34 cellular contexts compared by ENCODE assay signal in the genomic region with DNA sequence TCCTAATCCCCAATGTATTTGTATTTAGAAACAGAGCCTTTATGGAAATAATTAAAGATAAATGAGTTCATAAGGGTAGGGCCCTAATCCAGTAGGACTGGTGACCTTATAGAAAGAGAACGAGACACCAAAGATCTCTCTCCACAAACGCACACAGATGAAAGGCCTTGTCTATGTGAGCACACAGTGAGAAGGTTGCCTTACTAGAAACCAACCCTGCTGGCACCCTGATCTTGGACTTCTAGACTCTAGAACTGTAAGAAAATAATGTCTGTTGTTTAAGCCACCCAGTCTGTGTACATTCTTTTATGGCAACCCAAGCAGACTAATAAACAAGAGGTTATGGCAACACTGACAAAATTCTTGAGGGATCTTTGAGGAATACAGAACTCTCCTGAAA.
"Had no signal": no experiment of that assay in that cellular context is flagged by ENCODE, and none has a peak within 500 bp of the region (broad histone marks: within the 10 kb centered on the region; RNA-seq: fewer than 3 reads in every experiment).

No MANE protein-coding gene starts in this region.

- H3K27ac ChIP-seq: adrenal gland, body of pancreas, brain microvascular endothelial cell, breast epithelium had no signal

- H3K4me3 ChIP-seq: adrenal gland, body of pancreas, breast epithelium had no signal

- H3K9me3 ChIP-seq: adrenal gland, body of pancreas, breast epithelium had no signal

- H3K9me3 Mint-ChIP-seq: activated B cell treated with CpG ODN at 0.5 μM for 24 hours; activated CD4-positive, alpha-beta memory T cell treated with anti-CD3 and anti-CD28 coated beads for 36 hours; activated CD8-positive, alpha-beta T cell treated with anti-CD3 and anti-CD28 coated beads for 36 hours; activated naive CD4-positive, alpha-beta T cell treated with anti-CD3 and anti-CD28 coated beads for 36 hours; activated naive CD4-positive, alpha-beta T cell treated with anti-CD3 and anti-CD28 coated beads, Interleukin-2, amount 50 U/mL, for 72 hours; activated naive CD8-positive, alpha-beta T cell treated with anti-CD3 and anti-CD28 coated beads for 36 hours; activated T-cell treated with anti-CD3 and anti-CD28 coated beads, Interleukin-2, amount 50 U/mL, for 4 hours; activated T-cell treated with anti-CD3 and anti-CD28 coated beads, Interleukin-2, amount 50 U/mL, for 72 hours; activated T-helper 1 cell treated with anti-CD3 and anti-CD28 coated beads, Interleukin-12 subunit alpha, Interleukin-12 subunit beta, Interleukin-2, Interleukin-4 antibody, amounts not matched to agents 30 ng/mL and 10 ng/mL and 1 ng/mL, durations not matched to agents 14 hours and 24 hours and 36 hours; activated T-helper 17 cell treated with anti-CD3 and anti-CD28 coated beads, Interleukin-2, amount 50 U/mL, for 72 hours; T-helper 1 cell treated with Interleukin-12 subunit alpha and Interleukin-12 subunit beta and Interleukin-4 antibody, amounts not matched to agents 30 μg/mL and 1 μg/mL, for 36 hours; T-helper 2 cell treated with Interferon-gamma antibody and Interleukin-4, amounts not matched to agents 5 μg/mL and 100 μg/mL, for 36 hours had no signal

- ATAC-seq: activated CD4-positive, alpha-beta T cell treated with anti-CD3 and anti-CD28 coated beads for 36 hours; activated CD8-positive, alpha-beta T cell treated with anti-CD3 and anti-CD28 coated beads for 36 hours; activated naive CD4-positive, alpha-beta T cell treated with anti-CD3 and anti-CD28 coated beads, Interleukin-2, amount 50 U/mL, for 72 hours; activated T-cell treated with anti-CD3 and anti-CD28 coated beads, Interleukin-2, amount 50 U/mL, for 4 hours; activated T-cell treated with anti-CD3 and anti-CD28 coated beads, Interleukin-2, amount 50 U/mL, for 72 hours; activated T-helper 17 cell treated with anti-CD3 and anti-CD28 coated beads, Interleukin-2, amount 50 U/mL, for 72 hours; body of pancreas had no signal

- H3K4me3 Mint-ChIP-seq: activated B cell treated with CpG ODN at 0.5 μM for 24 hours; activated CD4-positive, alpha-beta memory T cell treated with anti-CD3 and anti-CD28 coated beads for 36 hours; activated CD4-positive, alpha-beta T cell treated with anti-CD3 and anti-CD28 coated beads for 36 hours; activated CD8-positive, alpha-beta T cell treated with anti-CD3 and anti-CD28 coated beads for 36 hours; activated naive CD4-positive, alpha-beta T cell treated with anti-CD3 and anti-CD28 coated beads for 36 hours; activated naive CD8-positive, alpha-beta T cell treated with anti-CD3 and anti-CD28 coated beads for 36 hours; activated T-cell treated with anti-CD3 and anti-CD28 coated beads, Interleukin-2, amount 50 U/mL, for 4 hours; activated T-cell treated with anti-CD3 and anti-CD28 coated beads, Interleukin-2, amount 50 U/mL, for 72 hours; activated T-helper 1 cell treated with anti-CD3 and anti-CD28 coated beads, Interleukin-12 subunit alpha, Interleukin-12 subunit beta, Interleukin-2, Interleukin-4 antibody, amounts not matched to agents 30 ng/mL and 10 ng/mL and 1 ng/mL, durations not matched to agents 14 hours and 24 hours and 36 hours; activated T-helper 17 cell treated with anti-CD3 and anti-CD28 coated beads, Interleukin-2, amount 50 U/mL, for 72 hours; T-helper 1 cell treated with Interleukin-12 subunit alpha and Interleukin-12 subunit beta and Interleukin-4 antibody, amounts not matched to agents 30 μg/mL and 1 μg/mL, for 36 hours; T-helper 2 cell treated with Interferon-gamma antibody and Interleukin-4, amounts not matched to agents 5 μg/mL and 100 μg/mL, for 36 hours had no signal

- H3K4me1 ChIP-seq: breast epithelium had no signal

- H3K27me3 ChIP-seq: adrenal gland, body of pancreas, brain microvascular endothelial cell, breast epithelium had no signal

- H3K27ac Mint-ChIP-seq: activated B cell treated with CpG ODN at 0.5 μM for 24 hours; activated CD4-positive, alpha-beta memory T cell treated with anti-CD3 and anti-CD28 coated beads for 36 hours; activated CD8-positive, alpha-beta T cell treated with anti-CD3 and anti-CD28 coated beads for 36 hours; activated naive CD4-positive, alpha-beta T cell treated with anti-CD3 and anti-CD28 coated beads for 36 hours; activated naive CD4-positive, alpha-beta T cell treated with anti-CD3 and anti-CD28 coated beads, Interleukin-2, amount 50 U/mL, for 72 hours; activated naive CD8-positive, alpha-beta T cell treated with anti-CD3 and anti-CD28 coated beads for 36 hours; activated T-cell treated with anti-CD3 and anti-CD28 coated beads, Interleukin-2, amount 50 U/mL, for 72 hours; activated T-helper 1 cell treated with anti-CD3 and anti-CD28 coated beads, Interleukin-12 subunit alpha, Interleukin-12 subunit beta, Interleukin-2, Interleukin-4 antibody, amounts not matched to agents 30 ng/mL and 10 ng/mL and 1 ng/mL, durations not matched to agents 14 hours and 24 hours and 36 hours; T-helper 1 cell treated with Interleukin-12 subunit alpha and Interleukin-12 subunit beta and Interleukin-4 antibody, amounts not matched to agents 30 μg/mL and 1 μg/mL, for 36 hours; T-helper 2 cell treated with Interferon-gamma antibody and Interleukin-4, amounts not matched to agents 5 μg/mL and 100 μg/mL, for 36 hours had no signal

- H3K36me3 Mint-ChIP-seq: activated CD4-positive, alpha-beta memory T cell treated with anti-CD3 and anti-CD28 coated beads for 36 hours; activated naive CD4-positive, alpha-beta T cell treated with anti-CD3 and anti-CD28 coated beads, Interleukin-2, amount 50 U/mL, for 72 hours had no signal

- DNase-seq: activated B cell treated with CpG ODN at 0.5 μM for 24 hours; activated CD4-positive, alpha-beta memory T cell treated with anti-CD3 and anti-CD28 coated beads for 36 hours; activated CD4-positive, alpha-beta T cell treated with anti-CD3 and anti-CD28 coated beads for 36 hours; activated CD4-positive, alpha-beta T cell treated with anti-CD3 and anti-CD28 coated beads for 48 hours; activated CD4-positive, alpha-beta T cell treated with anti-CD3 and anti-CD28 coated beads, Interleukin-2, amount 50 U/mL, for 1 hour; activated CD4-positive, alpha-beta T cell treated with anti-CD3 and anti-CD28 coated beads, Interleukin-2, amount 50 U/mL, for 4 hours; activated CD4-positive, CD25-positive, alpha-beta regulatory T cell treated with anti-CD3 and anti-CD28 coated beads, Interleukin-2, amount 50 U/mL, for 72 hours; activated CD8-positive, alpha-beta memory T cell treated with anti-CD3 and anti-CD28 coated beads, Interleukin-2, amount 50 U/mL, for 4 hours; activated CD8-positive, alpha-beta T cell treated with anti-CD3 and anti-CD28 coated beads for 36 hours; activated effector memory CD4-positive, alpha-beta T cell treated with anti-CD3 and anti-CD28 coated beads, Interleukin-2, amount 50 U/mL, for 16 hours; activated gamma-delta T cell treated with Interleukin-2 at 50 U/mL for 16 hours; activated naive CD4-positive, alpha-beta T cell; activated naive CD4-positive, alpha-beta T cell treated with anti-CD3 and anti-CD28 coated beads for 36 hours; activated naive CD4-positive, alpha-beta T cell treated with anti-CD3 and anti-CD28 coated beads, Interleukin-2, amount 50 U/mL, for 16 hours; activated naive CD8-positive, alpha-beta T cell treated with anti-CD3 and anti-CD28 coated beads for 36 hours; activated T-cell treated with anti-CD3 and anti-CD28 coated beads for 4 hours; activated T-cell treated with anti-CD3 and anti-CD28 coated beads, Interleukin-2, amount 50 U/mL, for 1 hour; activated T-cell treated with anti-CD3 and anti-CD28 coated beads, Interleukin-2, amount 50 U/mL, for 4 hours; activated T-cell treated with anti-CD3 and anti-CD28 coated beads, Interleukin-2, amount 50 U/mL, for 72 hours; adrenal gland; amniotic stem cell; aorta; body of pancreas; brain microvascular endothelial cell; central memory CD4-positive, alpha-beta T cell; T-helper 1 cell; T-helper 2 cell; T-helper 9 cell had no signal

- H3K27me3 Mint-ChIP-seq: activated B cell treated with CpG ODN at 0.5 μM for 24 hours; activated CD4-positive, alpha-beta memory T cell treated with anti-CD3 and anti-CD28 coated beads for 36 hours; activated CD4-positive, alpha-beta T cell treated with anti-CD3 and anti-CD28 coated beads for 36 hours; activated CD8-positive, alpha-beta T cell treated with anti-CD3 and anti-CD28 coated beads for 36 hours; activated naive CD8-positive, alpha-beta T cell treated with anti-CD3 and anti-CD28 coated beads for 36 hours; activated T-helper 17 cell treated with anti-CD3 and anti-CD28 coated beads, Interleukin-2, amount 50 U/mL, for 72 hours had no signal

- H3K36me3 ChIP-seq: adrenal gland, brain microvascular endothelial cell, breast epithelium had no signal
